16 cellular contexts compared by ENCODE assay signal in genomic region chr20:62052336-62052841, GRCh38.
"Had no signal": no experiment of that assay in that cellular context is flagged by ENCODE, and none has a peak within 500 bp of the region (broad histone marks: within the 10 kb centered on the region; RNA-seq: fewer than 3 reads in every experiment).

No MANE protein-coding gene starts in this region.

- ATAC-seq: activated CD4-positive, CD25-positive, alpha-beta regulatory T cell treated with anti-CD3 and anti-CD28 coated beads, Interleukin-2, amount 50 U/mL, for 24 hours; effector memory CD8-positive, alpha-beta T cell; heart left ventricle; left colon had no signal

- H3K9me3 Mint-ChIP-seq: activated naive CD8-positive, alpha-beta T cell treated with anti-CD3 and anti-CD28 coated beads, Interleukin-2, amount 10 ng/mL, durations not matched to agents 7 days and 5 days; effector memory CD8-positive, alpha-beta T cell; neural crest cell had no signal

- DNase-seq: activated CD4-positive, alpha-beta T cell treated with anti-CD3 and anti-CD28 coated beads, Interleukin-2, amount 50 U/mL, for 4 hours; activated gamma-delta T cell; activated naive CD8-positive, alpha-beta T cell treated with anti-CD3 and anti-CD28 coated beads, Interleukin-2, amount 10 ng/mL, durations not matched to agents 7 days and 5 days; anterior cingulate cortex; dermis blood vessel endothelial cell; effector memory CD8-positive, alpha-beta T cell; foreskin melanocyte; heart left ventricle; left colon; midbrain; stimulated activated CD4-positive, alpha-beta T cell treated with anti-CD3 and anti-CD28 coated beads, Interleukin-12 subunit alpha, Interleukin-12 subunit beta, amount 100 ng/mL, for 4 hours; stimulated activated CD4-positive, alpha-beta T cell treated with anti-CD3 and anti-CD28 coated beads, Interleukin-2, amount 100 ng/mL, for 24 hours; substantia nigra; trophoblast cell had no signal

- H3K9me3 ChIP-seq: heart left ventricle had no signal

- H3K27ac ChIP-seq: heart left ventricle had no signal

- H3K4me3 Mint-ChIP-seq: activated naive CD8-positive, alpha-beta T cell treated with anti-CD3 and anti-CD28 coated beads, Interleukin-2, amount 10 ng/mL, durations not matched to agents 7 days and 5 days; effector memory CD8-positive, alpha-beta T cell; neural crest cell had no signal

- H3K27me3 ChIP-seq: heart left ventricle had no signal

- H3K4me3 ChIP-seq: heart left ventricle had no signal

- H3K36me3 Mint-ChIP-seq: activated naive CD8-positive, alpha-beta T cell treated with anti-CD3 and anti-CD28 coated beads, Interleukin-2, amount 10 ng/mL, durations not matched to agents 7 days and 5 days had no signal

- H3K27me3 Mint-ChIP-seq: activated naive CD8-positive, alpha-beta T cell treated with anti-CD3 and anti-CD28 coated beads, Interleukin-2, amount 10 ng/mL, durations not matched to agents 7 days and 5 days; effector memory CD8-positive, alpha-beta T cell had no signal

- H3K27ac Mint-ChIP-seq: activated naive CD8-positive, alpha-beta T cell treated with anti-CD3 and anti-CD28 coated beads, Interleukin-2, amount 10 ng/mL, durations not matched to agents 7 days and 5 days had no signal
